In genomic region chr22:47125603-47126002, GRCh38 we compare ENCODE assay signal across 19 cellular contexts.
DNase-seq lines count a peak whose midpoint lies in the region; ATAC-seq and TF ChIP-seq lines count a peak whose summit lies in the region.
"Had no signal": no experiment of that assay in that cellular context is flagged by ENCODE, and none has a peak within 500 bp of the region (broad histone marks: within the 10 kb centered on the region; RNA-seq: fewer than 3 reads in every experiment).

No MANE protein-coding gene starts in this region.

- no CpG with 5 or more reads among the region's 5 CpGs for WGBS in H9 (ENCODE audit: extremely low coverage, insufficient read length, low lambda C conversion rate)
- WGBS in mesenchymal stem cell, result 69% methylated on average over 5 of the region's 5 CpGs

- TF ChIP-seq CTCF in BE2C (IDR thresholded peaks at IDR 0.05; ENCODE audit: low read depth, low read length) (peak; percentile 23), H9 (conservative IDR thresholded peaks at IDR 0.05) (peak; percentile 36; the same call in 2 of the 3 replicates)

- H2BK12ac ChIP-seq in H9 (ENCODE audit: insufficient read length, low read depth, low read length) (no peak overlapping the region), mesenchymal stem cell (ENCODE audit: low read length in 2 of 2) (no peak overlapping the region)

- no peaks in the 10 kb centered on the region for H3K36me3 ChIP-seq in BE2C
- peaks cover 5 to 14% of the 10 kb centered on the region in 2 experiments for H3K36me3 ChIP-seq in mesenchymal stem cell (ENCODE audit: control insufficient read depth in 1 of 2, insufficient read depth in 2 of 2, low read depth in 1 of 2, low read length in 2 of 2)
- H3K36me3 ChIP-seq in naive thymus-derived CD4-positive, alpha-beta T cell (ENCODE audit: control insufficient read depth in 2 of 3, insufficient read depth in 3 of 3, low read length in 3 of 3), result peaks cover 0 to 7% (median 0%) of the 10 kb centered on the region in 3 experiments

- H4K91ac ChIP-seq in H9 (ENCODE audit: insufficient read length, low read depth, low read length) (no peak overlapping the region), mesenchymal stem cell (ENCODE audit: low read length) (no peak overlapping the region)

- H2AK5ac ChIP-seq in H9 (ENCODE audit: insufficient read length, low read length) (no peak overlapping the region), mesenchymal stem cell (ENCODE audit: low read length, severe bottlenecking) (no peak overlapping the region)

- CTCF ChIA-PET in activated CD4-positive, alpha-beta memory T cell treated with anti-CD3 and anti-CD28 coated beads for 36 hours (lab: Charles Lee), result no interaction called here
- CTCF ChIA-PET in naive thymus-derived CD4-positive, alpha-beta T cell (lab: Charles Lee), result no interaction called here

- peaks cover 0 to 2% of the 10 kb centered on the region in 2 experiments; a peak in 1 of 5 replicates for H3K9me3 Mint-ChIP-seq in H9
- H3K9me3 Mint-ChIP-seq in activated T-helper 17 cell treated with anti-CD3 and anti-CD28 coated beads, Interleukin-2, amount 50 U/mL, for 72 hours, result no peaks in the 10 kb centered on the region
- H3K9me3 Mint-ChIP-seq in activated T-helper 2 cell treated with anti-CD3 and anti-CD28 coated beads, Interferon-gamma antibody, Interleukin-2, Interleukin-4, amounts not matched to agents 10 μg/mL and 5 μg/mL and 100 μg/mL, durations not matched to agents 14 hours and 24 hours and 36 hours, result no peaks in the 10 kb centered on the region
- no peaks in the 10 kb centered on the region for H3K9me3 Mint-ChIP-seq in activated CD4-positive, alpha-beta memory T cell treated with anti-CD3 and anti-CD28 coated beads for 36 hours
- no peaks in the 10 kb centered on the region for H3K9me3 Mint-ChIP-seq in naive thymus-derived CD4-positive, alpha-beta T cell

- H3K4me2 ChIP-seq in H9 (ENCODE audit: insufficient read depth, insufficient read length, low read length) (no peak overlapping the region), mesenchymal stem cell (ENCODE audit: low read length, poor library complexity, severe bottlenecking) (no peak overlapping the region)

- POLR2A ChIA-PET in activated CD4-positive, alpha-beta memory T cell treated with anti-CD3 and anti-CD28 coated beads for 36 hours (lab: Charles Lee), result no interaction called here
- POLR2A ChIA-PET in naive thymus-derived CD4-positive, alpha-beta T cell (lab: Charles Lee), result no interaction called here

- peak; percentile 19 for DNase-seq in BE2C
- DNase-seq in H9, result no peak
- DNase-seq in mesenchymal stem cell, result peak; percentile 6
- no peak for DNase-seq in activated T-helper 2 cell treated with anti-CD3 and anti-CD28 coated beads, Interferon-gamma antibody, Interleukin-2, Interleukin-4, amounts not matched to agents 10 μg/mL and 5 μg/mL and 100 μg/mL, durations not matched to agents 14 hours and 24 hours and 36 hours (ENCODE audit: low spot score)
- no peak for DNase-seq in activated CD4-positive, alpha-beta memory T cell treated with anti-CD3 and anti-CD28 coated beads for 36 hours
- DNase-seq in D341Med (ENCODE audit: low spot score), result no peak
- no peak for DNase-seq in naive thymus-derived CD4-positive, alpha-beta T cell
- DNase-seq: activated CD4-positive, alpha-beta T cell treated with anti-CD3 and anti-CD28 coated beads for 1 hour; DMS79 treated with DMSO at 0.1 percent for 48 hours; H7; hypothalamus; KBM-7; NCI-H187 treated with DMSO at 0.1 percent for 48 hours; NCI-H82; stimulated activated CD4-positive, alpha-beta T cell treated with anti-CD3 and anti-CD28 coated beads, Interleukin-12 subunit alpha, Interleukin-12 subunit beta, amount 100 ng/mL, for 4 hours had no signal

- H3K9me3 ChIP-seq in BE2C, result no peaks in the 10 kb centered on the region
- no peaks in the 10 kb centered on the region for H3K9me3 ChIP-seq in H9 (ENCODE audit: control insufficient read depth, low read depth, low read length)
- no peaks in the 10 kb centered on the region for H3K9me3 ChIP-seq in mesenchymal stem cell (ENCODE audit: control insufficient read depth, low read length)
- no peaks in the 10 kb centered on the region for H3K9me3 ChIP-seq in naive thymus-derived CD4-positive, alpha-beta T cell (ENCODE audit: control insufficient read depth in 2 of 3, low read length in 3 of 3)
- H3K9me3 ChIP-seq: tibial nerve had no signal

- H3K4me3 ChIP-seq in BE2C (ENCODE audit: low read depth, low read length) (no peak overlapping the region), mesenchymal stem cell (ENCODE audit: insufficient read depth in 1 of 2, low read depth in 1 of 2, low read length in 2 of 2) (no peak overlapping the region)
- H3K4me3 ChIP-seq in naive thymus-derived CD4-positive, alpha-beta T cell (ENCODE audit: low read length), result no peak overlapping the region
- H3K4me3 ChIP-seq: SK-N-MC, tibial nerve had no signal

- intact Hi-C loops in activated T-helper 2 cell treated with anti-CD3 and anti-CD28 coated beads, Interferon-gamma antibody, Interleukin-2, Interleukin-4, amounts not matched to agents 10 μg/mL and 5 μg/mL and 100 μg/mL, durations not matched to agents 14 hours and 24 hours and 36 hours (cut with micrococcal nuclease), result no loop called here
- intact Hi-C loops in activated CD4-positive, alpha-beta memory T cell treated with anti-CD3 and anti-CD28 coated beads for 36 hours (cut with micrococcal nuclease), result no loop called here
- intact Hi-C loops in naive thymus-derived CD4-positive, alpha-beta T cell (cut with micrococcal nuclease), result no loop called here

- H2BK15ac ChIP-seq in H9 (ENCODE audit: low read depth, low read length) (no peak overlapping the region), mesenchymal stem cell (ENCODE audit: low read depth, poor library complexity, severe bottlenecking) (no peak overlapping the region)

- H2AFZ ChIP-seq in H9 (ENCODE audit: low read length), result no peak overlapping the region
- H2AFZ ChIP-seq in mesenchymal stem cell (ENCODE audit: low read depth, low read length), result no peak overlapping the region

- no peak for ATAC-seq in activated T-helper 17 cell treated with anti-CD3 and anti-CD28 coated beads, Interleukin-2, amount 50 U/mL, for 72 hours (replicated peaks)
- ATAC-seq in naive thymus-derived CD4-positive, alpha-beta T cell, result no peak

- H2BK120ac ChIP-seq in H9 (ENCODE audit: low read depth, low read length, poor library complexity, severe bottlenecking) (no peak overlapping the region), mesenchymal stem cell (ENCODE audit: low read depth, low read length) (no peak overlapping the region)

- no peak overlapping the region for H4K5ac ChIP-seq in H9 (ENCODE audit: insufficient read length, low read depth, low read length)

- H3K4me3 Mint-ChIP-seq in H9, result no peak overlapping the region
- no peak overlapping the region for H3K4me3 Mint-ChIP-seq in activated T-helper 17 cell treated with anti-CD3 and anti-CD28 coated beads, Interleukin-2, amount 50 U/mL, for 72 hours
- H3K4me3 Mint-ChIP-seq in activated T-helper 2 cell treated with anti-CD3 and anti-CD28 coated beads, Interferon-gamma antibody, Interleukin-2, Interleukin-4, amounts not matched to agents 10 μg/mL and 5 μg/mL and 100 μg/mL, durations not matched to agents 14 hours and 24 hours and 36 hours (ENCODE audit: low read depth), result no peak overlapping the region
- no peak overlapping the region for H3K4me3 Mint-ChIP-seq in activated CD4-positive, alpha-beta memory T cell treated with anti-CD3 and anti-CD28 coated beads for 36 hours
- H3K4me3 Mint-ChIP-seq in naive thymus-derived CD4-positive, alpha-beta T cell, result no peak overlapping the region

- 0 out of 7 replicates have a peak overlapping the region, but pooled peaks of 1 of the 3 experiments have one; percentile 19 for H3K27ac Mint-ChIP-seq in H9
- H3K27ac Mint-ChIP-seq in activated T-helper 17 cell treated with anti-CD3 and anti-CD28 coated beads, Interleukin-2, amount 50 U/mL, for 72 hours, result peak overlapping the region; percentile 37
- no peak overlapping the region for H3K27ac Mint-ChIP-seq in activated T-helper 2 cell treated with anti-CD3 and anti-CD28 coated beads, Interferon-gamma antibody, Interleukin-2, Interleukin-4, amounts not matched to agents 10 μg/mL and 5 μg/mL and 100 μg/mL, durations not matched to agents 14 hours and 24 hours and 36 hours
- no peak overlapping the region for H3K27ac Mint-ChIP-seq in activated CD4-positive, alpha-beta memory T cell treated with anti-CD3 and anti-CD28 coated beads for 36 hours
- H3K27ac Mint-ChIP-seq in naive thymus-derived CD4-positive, alpha-beta T cell, result peak overlapping the region in 3 of 9 donors; percentile 17 to 67 (median 22)

- H4K8ac ChIP-seq in H9 (replicated peaks; ENCODE audit: insufficient read length, low read depth, low read length), result no peak overlapping the region
- no peak overlapping the region for H4K8ac ChIP-seq in mesenchymal stem cell (ENCODE audit: low read length)

- peaks cover 9 to 23% of the 10 kb centered on the region in 2 experiments; a peak in 3 of 4 replicates for H3K4me1 Mint-ChIP-seq in H9
- peaks cover 22% of the 10 kb centered on the region for H3K4me1 Mint-ChIP-seq in activated T-helper 17 cell treated with anti-CD3 and anti-CD28 coated beads, Interleukin-2, amount 50 U/mL, for 72 hours
- no peaks in the 10 kb centered on the region for H3K4me1 Mint-ChIP-seq in activated T-helper 2 cell treated with anti-CD3 and anti-CD28 coated beads, Interferon-gamma antibody, Interleukin-2, Interleukin-4, amounts not matched to agents 10 μg/mL and 5 μg/mL and 100 μg/mL, durations not matched to agents 14 hours and 24 hours and 36 hours (ENCODE audit: low read depth)
- H3K4me1 Mint-ChIP-seq in activated CD4-positive, alpha-beta memory T cell treated with anti-CD3 and anti-CD28 coated beads for 36 hours (ENCODE audit: low read depth), result peaks cover 7% of the 10 kb centered on the region
- peaks cover 2 to 21% (median 12%) of the 10 kb centered on the region in 7 donors for H3K4me1 Mint-ChIP-seq in naive thymus-derived CD4-positive, alpha-beta T cell

- H3K27me3 Mint-ChIP-seq in H9 (ENCODE audit: low read depth), result no peaks in the 10 kb centered on the region; the same call in none of the 2 replicates
- H3K27me3 Mint-ChIP-seq in activated T-helper 17 cell treated with anti-CD3 and anti-CD28 coated beads, Interleukin-2, amount 50 U/mL, for 72 hours, result no peaks in the 10 kb centered on the region
- H3K27me3 Mint-ChIP-seq in activated T-helper 2 cell treated with anti-CD3 and anti-CD28 coated beads, Interferon-gamma antibody, Interleukin-2, Interleukin-4, amounts not matched to agents 10 μg/mL and 5 μg/mL and 100 μg/mL, durations not matched to agents 14 hours and 24 hours and 36 hours (ENCODE audit: low read depth), result no peaks in the 10 kb centered on the region
- no peaks in the 10 kb centered on the region for H3K27me3 Mint-ChIP-seq in activated CD4-positive, alpha-beta memory T cell treated with anti-CD3 and anti-CD28 coated beads for 36 hours
- no peaks in the 10 kb centered on the region for H3K27me3 Mint-ChIP-seq in naive thymus-derived CD4-positive, alpha-beta T cell

- no peak overlapping the region for H3T11ph ChIP-seq in H9 (ENCODE audit: low read length)

- no peak overlapping the region for H3K56ac ChIP-seq in H9 (ENCODE audit: insufficient read length, low read depth, low read length)

- no peaks in the 10 kb centered on the region for H3K79me2 ChIP-seq in H9 (ENCODE audit: insufficient read depth, low read length)

- H3K27me3 ChIP-seq in BE2C, result no peaks in the 10 kb centered on the region
- no peaks in the 10 kb centered on the region for H3K27me3 ChIP-seq in H9 (ENCODE audit: insufficient read depth, low read length)
- no peaks in the 10 kb centered on the region for H3K27me3 ChIP-seq in mesenchymal stem cell (ENCODE audit: control insufficient read depth in 1 of 2, insufficient read depth in 1 of 2, low read length in 2 of 2)
- no peaks in the 10 kb centered on the region for H3K27me3 ChIP-seq in naive thymus-derived CD4-positive, alpha-beta T cell (ENCODE audit: control insufficient read depth in 2 of 2, insufficient read depth in 2 of 2, low read length in 2 of 2)
- H3K27me3 ChIP-seq: tibial nerve had no signal

- H3K36me3 Mint-ChIP-seq in H9 (ENCODE audit: insufficient read depth in 1 of 3, low read depth in 3 of 3), result peaks cover 0 to 7% (median 2%) of the 10 kb centered on the region in 3 experiments; a peak in 4 of 7 replicates
- H3K36me3 Mint-ChIP-seq in activated T-helper 17 cell treated with anti-CD3 and anti-CD28 coated beads, Interleukin-2, amount 50 U/mL, for 72 hours (ENCODE audit: low read depth), result peaks cover 27% of the 10 kb centered on the region
- no peaks in the 10 kb centered on the region for H3K36me3 Mint-ChIP-seq in activated T-helper 2 cell treated with anti-CD3 and anti-CD28 coated beads, Interferon-gamma antibody, Interleukin-2, Interleukin-4, amounts not matched to agents 10 μg/mL and 5 μg/mL and 100 μg/mL, durations not matched to agents 14 hours and 24 hours and 36 hours (ENCODE audit: low read depth)
- H3K36me3 Mint-ChIP-seq in activated CD4-positive, alpha-beta memory T cell treated with anti-CD3 and anti-CD28 coated beads for 36 hours, result peaks cover 2% of the 10 kb centered on the region
- peaks cover 0 to 24% (median 3%) of the 10 kb centered on the region in 5 donors for H3K36me3 Mint-ChIP-seq in naive thymus-derived CD4-positive, alpha-beta T cell

- H2BK5ac ChIP-seq in H9 (ENCODE audit: insufficient read length, low read length) (no peak overlapping the region), mesenchymal stem cell (ENCODE audit: low read depth, low read length, poor library complexity, severe bottlenecking) (no peak overlapping the region)

- H2BK20ac ChIP-seq in H9 (ENCODE audit: low read depth, low read length, poor library complexity, severe bottlenecking), result no peak overlapping the region

- H4K20me1 ChIP-seq in H9 (ENCODE audit: control insufficient read depth, insufficient read depth, insufficient read length), result no peaks in the 10 kb centered on the region

- H3K4ac ChIP-seq in H9 (ENCODE audit: low read depth, low read length) (no peak overlapping the region), mesenchymal stem cell (ENCODE audit: low read depth in 1 of 2, low read length in 2 of 2) (no peak overlapping the region)

- H3K23ac ChIP-seq in H9 (ENCODE audit: insufficient read length, low read depth, low read length), result no peak overlapping the region
- no peak overlapping the region for H3K23ac ChIP-seq in mesenchymal stem cell (ENCODE audit: low read length in 2 of 2)

- H3K9ac ChIP-seq in H9 (ENCODE audit: extremely low read depth, insufficient read length, low read length), result no peak overlapping the region
- H3K9ac ChIP-seq in mesenchymal stem cell (ENCODE audit: low read length), result no peak overlapping the region

- H3K14ac ChIP-seq in H9 (ENCODE audit: insufficient read depth, low read length) (no peak overlapping the region; the same call in 1 of the 2 replicates), mesenchymal stem cell (ENCODE audit: low read length in 2 of 2) (no peak overlapping the region)

- H3K4me1 ChIP-seq in BE2C (no peaks in the 10 kb centered on the region), H9 (ENCODE audit: insufficient read depth, low read length) (no peaks in the 10 kb centered on the region), mesenchymal stem cell (ENCODE audit: control insufficient read depth, insufficient read depth, low read depth, low read length) (peaks cover 10% of the 10 kb centered on the region)
- no peaks in the 10 kb centered on the region for H3K4me1 ChIP-seq in naive thymus-derived CD4-positive, alpha-beta T cell (ENCODE audit: control insufficient read depth in 2 of 2, insufficient read depth in 2 of 2, low read length in 2 of 2)
- H3K4me1 ChIP-seq: tibial nerve had no signal

- no peaks in the 10 kb centered on the region for H3K79me1 ChIP-seq in H9 (ENCODE audit: insufficient read depth, low read depth, low read length, poor library complexity, severe bottlenecking)
- H3K79me1 ChIP-seq in mesenchymal stem cell (replicated peaks; ENCODE audit: low read length, poor library complexity, severe bottlenecking), result no peaks in the 10 kb centered on the region

- H3K18ac ChIP-seq in H9 (ENCODE audit: insufficient read length, low read depth, low read length), result no peak overlapping the region
- H3K18ac ChIP-seq in mesenchymal stem cell (ENCODE audit: low read depth in 1 of 2, low read length in 2 of 2), result no peak overlapping the region

- H3K23me2 ChIP-seq in H9 (ENCODE audit: insufficient read length, low read depth, low read length, poor library complexity, severe bottlenecking), result no peaks in the 10 kb centered on the region

- no peak overlapping the region for H3K27ac ChIP-seq in H9 (ENCODE audit: insufficient read length, low read depth, low read length)
- no peak overlapping the region for H3K27ac ChIP-seq in mesenchymal stem cell (ENCODE audit: low read length, poor library complexity, severe bottlenecking)
- H3K27ac ChIP-seq in naive thymus-derived CD4-positive, alpha-beta T cell (ENCODE audit: low read depth, low read length), result no peak overlapping the region
- H3K27ac ChIP-seq: epithelial cell of prostate, SK-N-MC, tibial nerve had no signal

Comparison
In these comparisons a context has a peak if more than half of its experiments do, and no peak if none do; other contexts are left out.
1. DNase-seq: peak in BE2C (single experiment) and mesenchymal stem cell (single experiment); none in H9 (single experiment), activated T-helper 2 cell treated with anti-CD3 and anti-CD28 coated beads, Interferon-gamma antibody, Interleukin-2, Interleukin-4, amounts not matched to agents 10 μg/mL and 5 μg/mL and 100 μg/mL, durations not matched to agents 14 hours and 24 hours and 36 hours (single experiment), activated CD4-positive, alpha-beta memory T cell treated with anti-CD3 and anti-CD28 coated beads for 36 hours (single experiment), D341Med (single experiment) and naive thymus-derived CD4-positive, alpha-beta T cell (0 of 9).